ENCODE assay signal across 1 cellular context in genomic region chr5:131634996-131635754, GRCh38.
A peak's percentile ranks its signal among the peaks of the same experiment; 100 is the strongest.
TF ChIP-seq lines count a peak whose summit lies in the region.

TSS of gene RAPGEF6 (minus strand) at chr5:131635229. CDS start at chr5:131635030, 199 bp downstream.

TF ChIP-seq in GM12878, 131 proteins besides CTCF, POLR2A, EP300 and RAD21 (continued from another document):
- TF ChIP-seq BCL3 (IDR thresholded peaks at IDR 0.05; ENCODE audit: borderline replicate concordance, insufficient read depth, low read depth, low read length, poor library complexity, severe bottlenecking): no peak
- no peak for TF ChIP-seq ZNF274 (IDR thresholded peaks at IDR 0.05; ENCODE audit: insufficient read depth, insufficient read length)
- no peak for TF ChIP-seq ASH2L (IDR thresholded peaks at IDR 0.05; ENCODE audit: borderline replicate concordance, low read depth)
- no peak for TF ChIP-seq ZBTB11 (CRISPR knock-in tag; IDR thresholded peaks at IDR 0.05)
- TF ChIP-seq KAT2A (conservative IDR thresholded peaks at IDR 0.05; ENCODE audit: control insufficient read depth, low read depth, low read length): no peak
- TF ChIP-seq SUPT20H (IDR thresholded peaks at IDR 0.05; ENCODE audit: borderline replicate concordance, control insufficient read depth, low read depth, low read length): no peak
- no peak for TF ChIP-seq HDAC2 (IDR thresholded peaks at IDR 0.05)
- no peak for TF ChIP-seq BMI1 (IDR thresholded peaks at IDR 0.05; ENCODE audit: borderline replicate concordance)
- no peak for TF ChIP-seq SREBF1 (IDR thresholded peaks at IDR 0.05; ENCODE audit: low read length)
- peak; percentile 96 for TF ChIP-seq NKRF (conservative IDR thresholded peaks at IDR 0.05)
- no peak for TF ChIP-seq CEBPZ (IDR thresholded peaks at IDR 0.05; ENCODE audit: low read depth, low read length)
- TF ChIP-seq ZNF622 (IDR thresholded peaks at IDR 0.05): no peak
- peak; percentile 88 for TF ChIP-seq MEF2B (IDR thresholded peaks at IDR 0.05; ENCODE audit: partially characterized antibody, poor library complexity, severe bottlenecking)
- no peak for TF ChIP-seq MTA3 (IDR thresholded peaks at IDR 0.05; ENCODE audit: borderline replicate concordance, low read length)
- no peak for TF ChIP-seq SUZ12 (IDR thresholded peaks at IDR 0.05; ENCODE audit: unreplicated experiment)
- peak; percentile 97 for TF ChIP-seq MEF2A (IDR thresholded peaks at IDR 0.05; ENCODE audit: insufficient read depth, low read depth, low read length)
- TF ChIP-seq SMAD5 (IDR thresholded peaks at IDR 0.05; ENCODE audit: low read depth): peak; percentile 56; the same call in 1 of the 2 replicates
- peak; percentile 94 for TF ChIP-seq PML (IDR thresholded peaks at IDR 0.05; ENCODE audit: low read length)
- TF ChIP-seq NFXL1 (IDR thresholded peaks at IDR 0.05; ENCODE audit: borderline replicate concordance): no peak
- no peak for TF ChIP-seq CEBPB (IDR thresholded peaks at IDR 0.05; ENCODE audit: borderline replicate concordance in 1 of 2, low read depth in 2 of 2, low read length in 2 of 2)
- peak; percentile 51; the same call in 1 of the 2 replicates for TF ChIP-seq PKNOX1 (IDR thresholded peaks at IDR 0.05)
- TF ChIP-seq ZNF687 (IDR thresholded peaks at IDR 0.05): peak; percentile 50
- TF ChIP-seq RFX5 (IDR thresholded peaks at IDR 0.05; ENCODE audit: low read depth, low read length): no peak
- TF ChIP-seq IRF3 (IDR thresholded peaks at IDR 0.05): no peak
- TF ChIP-seq TCF12 (IDR thresholded peaks at IDR 0.05; ENCODE audit: low read depth, low read length): peak; percentile 50; the same call in 1 of the 2 replicates
- no peak for TF ChIP-seq NFYA (IDR thresholded peaks at IDR 0.05; ENCODE audit: borderline replicate concordance, low read depth, low read length)
- no peak; the same call in 1 of the 2 replicates for TF ChIP-seq MTA2 (IDR thresholded peaks at IDR 0.05; ENCODE audit: low read depth)
- peak; percentile 92 for TF ChIP-seq LARP7 (IDR thresholded peaks at IDR 0.05)
- TF ChIP-seq MXI1 (IDR thresholded peaks at IDR 0.05; ENCODE audit: low read depth, low read length): peak; percentile 91
- no peak for TF ChIP-seq NR2C1 (IDR thresholded peaks at IDR 0.05)
- peak; percentile 48; the same call in 1 of the 2 replicates for TF ChIP-seq PAX5 (IDR thresholded peaks at IDR 0.05; ENCODE audit: borderline replicate concordance, low read depth, low read length)
- TF ChIP-seq ZNF207 (IDR thresholded peaks at IDR 0.05; ENCODE audit: borderline replicate concordance): 0 out of 2 replicates have a peak, but pooled peaks have one; percentile 13
- peak; percentile 65 for TF ChIP-seq NBN (IDR thresholded peaks at IDR 0.05)
- peak; percentile 79 for TF ChIP-seq E2F4 (IDR thresholded peaks at IDR 0.05; ENCODE audit: low read depth, low read length)
TF ChIP-seq in GM12878: peak in this region for 68.
